ENCODE assay signal across 17 cellular contexts in the genomic region with DNA sequence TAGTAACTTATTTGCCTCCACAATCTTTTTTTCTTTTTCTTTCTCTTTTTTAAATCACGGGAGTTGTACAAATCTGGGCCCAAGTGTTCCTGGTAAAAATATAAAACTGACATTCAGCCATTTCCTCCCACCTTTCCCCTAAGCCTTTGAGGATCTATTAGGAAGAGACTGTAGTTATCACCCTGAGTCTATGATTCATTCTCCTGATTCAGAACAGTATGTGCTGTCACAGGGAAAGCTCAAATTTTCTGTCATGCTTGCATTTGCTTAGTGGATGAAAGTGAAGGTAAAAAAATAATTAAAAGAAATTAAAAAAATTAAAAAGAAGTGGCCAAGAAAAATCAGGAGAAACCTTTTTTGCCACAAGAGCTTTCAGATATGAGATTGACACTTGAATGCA.
"Had no signal": no experiment of that assay in that cellular context is flagged by ENCODE, and none has a peak within 500 bp of the region (broad histone marks: within the 10 kb centered on the region; RNA-seq: fewer than 3 reads in every experiment).

No MANE protein-coding gene starts in this region.

- ATAC-seq: activated naive CD4-positive, alpha-beta T cell treated with anti-CD3 and anti-CD28 coated beads, Interleukin-2, amount 50 U/mL, for 72 hours; left cardiac atrium; mucosa of descending colon; naive thymus-derived CD8-positive, alpha-beta T cell; right lobe of liver; stimulated activated naive CD8-positive, alpha-beta T cell treated with anti-CD3 and anti-CD28 coated beads, Interleukin-15, Interleukin-2, amounts not matched to agents 100 U/mL and 50 U/mL, for 24 hours; WTC11 had no signal

- H3K27ac ChIP-seq: brain microvascular endothelial cell, esophagus muscularis mucosa, hepatocyte, neutrophil, right lobe of liver, SK-N-MC, testis had no signal

- H3K4me1 Mint-ChIP-seq: naive thymus-derived CD8-positive, alpha-beta T cell; WTC11 had no signal

- H3K79me2 ChIP-seq: hepatocyte had no signal

- H3K9me3 Mint-ChIP-seq: activated CD4-positive, alpha-beta T cell treated with anti-CD3 and anti-CD28 coated beads, Interleukin-2, amount 10 ng/mL, durations not matched to agents 7 days and 5 days; activated naive CD4-positive, alpha-beta T cell treated with anti-CD3 and anti-CD28 coated beads, Interleukin-2, amount 50 U/mL, for 72 hours; naive thymus-derived CD8-positive, alpha-beta T cell; WTC11 had no signal

- H3K27me3 ChIP-seq: brain microvascular endothelial cell, dorsolateral prefrontal cortex, esophagus muscularis mucosa, hepatocyte, neutrophil, right lobe of liver, testis had no signal

- H3K4me3 ChIP-seq: dorsolateral prefrontal cortex, esophagus muscularis mucosa, hepatocyte, mucosa of descending colon, right lobe of liver, SK-N-MC, testis had no signal

- H3K27ac Mint-ChIP-seq: activated CD4-positive, alpha-beta T cell treated with anti-CD3 and anti-CD28 coated beads, Interleukin-2, amount 10 ng/mL, durations not matched to agents 7 days and 5 days; activated naive CD4-positive, alpha-beta T cell treated with anti-CD3 and anti-CD28 coated beads, Interleukin-2, amount 50 U/mL, for 72 hours; naive thymus-derived CD8-positive, alpha-beta T cell; WTC11 had no signal

- H3K4me1 ChIP-seq: esophagus muscularis mucosa, right lobe of liver, testis had no signal

- H3K27me3 Mint-ChIP-seq: activated CD4-positive, alpha-beta T cell treated with anti-CD3 and anti-CD28 coated beads, Interleukin-2, amount 10 ng/mL, durations not matched to agents 7 days and 5 days; naive thymus-derived CD8-positive, alpha-beta T cell had no signal

- H3K36me3 ChIP-seq: brain microvascular endothelial cell, right lobe of liver had no signal

- H3K4me3 Mint-ChIP-seq: activated CD4-positive, alpha-beta T cell treated with anti-CD3 and anti-CD28 coated beads, Interleukin-2, amount 10 ng/mL, durations not matched to agents 7 days and 5 days; naive thymus-derived CD8-positive, alpha-beta T cell; WTC11 had no signal

- H3K9me3 ChIP-seq: esophagus muscularis mucosa, mucosa of descending colon, neutrophil, right lobe of liver, testis had no signal

- H2AFZ ChIP-seq: hepatocyte had no signal

- H3K4me2 ChIP-seq: hepatocyte had no signal

- DNase-seq: activated CD4-positive, alpha-beta T cell treated with anti-CD3 and anti-CD28 coated beads, Interleukin-2, amount 10 ng/mL, durations not matched to agents 7 days and 5 days; activated T-cell treated with anti-CD3 and anti-CD28 coated beads, Interleukin-2, amount 50 U/mL, for 1 hour; brain microvascular endothelial cell; dorsolateral prefrontal cortex; left cardiac atrium; mucosa of descending colon; naive thymus-derived CD8-positive, alpha-beta T cell; right lobe of liver; stimulated activated CD4-positive, alpha-beta T cell treated with anti-CD3 and anti-CD28 coated beads, Interleukin-2, amount 100 ng/mL, for 48 hours; stimulated activated naive CD8-positive, alpha-beta T cell treated with anti-CD3 and anti-CD28 coated beads, Interleukin-15, Interleukin-2, amounts not matched to agents 100 U/mL and 50 U/mL, for 24 hours; testis had no signal
